ENCODE assay signal across 13 cellular contexts in genomic region chr1:149608473-149608872, GRCh38. TPM values are rescaled to one million over a fixed set of nuclear protein-coding genes. Genes with fewer than 3 reads are reported as not detected.
DNase-seq lines count a peak whose midpoint lies in the region; TF ChIP-seq lines count a peak whose summit lies in the region.
"Not testable (repeated sequence)": the region's sequence is repeated elsewhere in the genome, so short reads cannot be mapped to it uniquely, and the experiment has no call there.
"Had no signal": no experiment of that assay in that cellular context is flagged by ENCODE, and none has a peak within 500 bp of the region (broad histone marks: within the 10 kb centered on the region; RNA-seq: fewer than 3 reads in every experiment).

No MANE protein-coding gene starts in this region.

- H2AFZ ChIP-seq in Loucy (ENCODE audit: low read length); neuron (ENCODE audit: low read depth, low read length): not testable (repeated sequence)

- not testable (repeated sequence) for TF ChIP-seq CTCF in DOHH2 (IDR thresholded peaks at IDR 0.05; ENCODE audit: low read depth, low read length, poor library complexity, severe bottlenecking); Loucy (conservative IDR thresholded peaks at IDR 0.05; ENCODE audit: low read length)

- not testable (repeated sequence) for H3K4me3 Mint-ChIP-seq in activated CD4-positive, alpha-beta T cell treated with anti-CD3 and anti-CD28 coated beads, Interleukin-2, amount 10 ng/mL, durations not matched to agents 24 days and 14 days

- not testable (repeated sequence) for H3K9me3 Mint-ChIP-seq in activated CD4-positive, alpha-beta T cell treated with anti-CD3 and anti-CD28 coated beads, Interleukin-2, amount 10 ng/mL, durations not matched to agents 24 days and 14 days

- not testable (repeated sequence) for H3K27me3 ChIP-seq in DOHH2 (ENCODE audit: control insufficient read depth, low read length); Loucy (ENCODE audit: insufficient read depth, low read length, poor library complexity, severe bottlenecking); iPS-18a (ENCODE audit: control insufficient read depth, insufficient read depth, low read length); neuron (ENCODE audit: insufficient read depth, low read length)

- not testable (repeated sequence) for H3K27ac Mint-ChIP-seq in activated CD4-positive, alpha-beta T cell treated with anti-CD3 and anti-CD28 coated beads, Interleukin-2, amount 10 ng/mL, durations not matched to agents 24 days and 14 days

- not testable (repeated sequence) for H3K4me2 ChIP-seq in DOHH2 (ENCODE audit: low read length); Loucy (ENCODE audit: low read depth, low read length, poor library complexity, severe bottlenecking)

- not testable (repeated sequence) for H3K27me3 Mint-ChIP-seq in activated CD4-positive, alpha-beta T cell treated with anti-CD3 and anti-CD28 coated beads, Interleukin-2, amount 10 ng/mL, durations not matched to agents 24 days and 14 days

- DNase-seq in activated CD4-positive, alpha-beta T cell treated with anti-CD3 and anti-CD28 coated beads, Interleukin-2, amount 10 ng/mL, durations not matched to agents 24 days and 14 days: peak; percentile 83
- peak; percentile 26 for DNase-seq in activated naive CD4-positive, alpha-beta T cell treated with Interleukin-2 at 50 U/mL for 16 hours
- peak; percentile 30 for DNase-seq in effector CD4-positive, alpha-beta T cell

- not testable (repeated sequence) for H3K9me2 ChIP-seq in DOHH2 (replicated peaks; ENCODE audit: control insufficient read depth, low read length); Loucy (replicated peaks; ENCODE audit: low read depth, low read length)

- H3K36me3 Mint-ChIP-seq in activated CD4-positive, alpha-beta T cell treated with anti-CD3 and anti-CD28 coated beads, Interleukin-2, amount 10 ng/mL, durations not matched to agents 24 days and 14 days (ENCODE audit: low read depth): not testable (repeated sequence)

- not testable (repeated sequence) for H3F3A ChIP-seq in DOHH2 (ENCODE audit: control insufficient read depth, insufficient read depth); Loucy (ENCODE audit: low read depth)

- H3K4me1 Mint-ChIP-seq in activated CD4-positive, alpha-beta T cell treated with anti-CD3 and anti-CD28 coated beads, Interleukin-2, amount 10 ng/mL, durations not matched to agents 24 days and 14 days: not testable (repeated sequence)

- H3K4me3 ChIP-seq in DOHH2 (ENCODE audit: low read length) (peak overlapping the region; percentile 49; the same call in 1 of the 2 replicates), Loucy (ENCODE audit: low read length, poor library complexity, severe bottlenecking) (peak overlapping the region; percentile 69), iPS-18a (ENCODE audit: low read length) (peak overlapping the region; percentile 44), neuron (ENCODE audit: low read length) (peak overlapping the region; percentile 50)

- H3K4me1 ChIP-seq in DOHH2 (ENCODE audit: control insufficient read depth, low read length); Loucy (ENCODE audit: insufficient read depth, low read length, poor library complexity, severe bottlenecking); iPS-18a (ENCODE audit: control insufficient read depth, low read depth, low read length); neuron (ENCODE audit: insufficient read depth, low read length): not testable (repeated sequence)

- H3K9me3 ChIP-seq in DOHH2 (ENCODE audit: control insufficient read depth, insufficient read depth, low read length); Loucy (ENCODE audit: insufficient read depth, low read depth, low read length); iPS-18a (ENCODE audit: control insufficient read depth, low read depth, low read length); neuron (ENCODE audit: low read length): not testable (repeated sequence)

- intact Hi-C loops in activated CD4-positive, alpha-beta T cell treated with anti-CD3 and anti-CD28 coated beads, Interleukin-2, amount 10 ng/mL, durations not matched to agents 24 days and 14 days (cut with micrococcal nuclease): not testable (repeated sequence)

- not testable (repeated sequence) for H3K79me2 ChIP-seq in DOHH2 (ENCODE audit: control insufficient read depth, low read length)
- H3K79me2 ChIP-seq in Loucy (ENCODE audit: insufficient read depth, low read length): peaks cover 11% of the 10 kb centered on the region

- H3K9ac ChIP-seq in Loucy (ENCODE audit: low read depth, low read length, poor library complexity, severe bottlenecking); iPS-18a (ENCODE audit: low read length): not testable (repeated sequence)

- H3K36me3 ChIP-seq in DOHH2 (ENCODE audit: control insufficient read depth, low read length); Loucy (ENCODE audit: insufficient read depth, low read length); iPS-18a (ENCODE audit: control insufficient read depth, low read depth, low read length); neuron (ENCODE audit: insufficient read depth, low read length): not testable (repeated sequence)

- H4K20me1 ChIP-seq in DOHH2 (ENCODE audit: control insufficient read depth, insufficient read depth, low read depth, low read length); Loucy (ENCODE audit: insufficient read depth, low read length, poor library complexity, severe bottlenecking): not testable (repeated sequence)

- peak overlapping the region; percentile 58 for H3K27ac ChIP-seq in DOHH2 (ENCODE audit: low read depth, low read length)
- H3K27ac ChIP-seq in iPS-18a (ENCODE audit: low read length): not testable (repeated sequence)

RNA-seq across cellular contexts. Expression of gene PPIAL4C, which starts 24.8 kb away (rescaled TPM):
- total RNA-seq in activated CD4-positive, alpha-beta T cell treated with anti-CD3 and anti-CD28 coated beads, Interleukin-2, amount 10 ng/mL, durations not matched to agents 24 days and 14 days: not detected in 2 replicates
- total RNA-seq: cardiac muscle cell, H4, left cardiac atrium, omental fat pad, PC-3, right atrium auricular region had no signal

Comparison
In these comparisons a context has a peak if more than half of its experiments do, and no peak if none do; other contexts are left out.
1. DNase-seq: peak in every context shown above with its lines; median percentile 83 in activated CD4-positive, alpha-beta T cell treated with anti-CD3 and anti-CD28 coated beads, Interleukin-2, amount 10 ng/mL, durations not matched to agents 24 days and 14 days; 30 in effector CD4-positive, alpha-beta T cell; 26 in activated naive CD4-positive, alpha-beta T cell treated with Interleukin-2 at 50 U/mL for 16 hours.